ENCODE assay signal across 3 cellular contexts in the genomic region with DNA sequence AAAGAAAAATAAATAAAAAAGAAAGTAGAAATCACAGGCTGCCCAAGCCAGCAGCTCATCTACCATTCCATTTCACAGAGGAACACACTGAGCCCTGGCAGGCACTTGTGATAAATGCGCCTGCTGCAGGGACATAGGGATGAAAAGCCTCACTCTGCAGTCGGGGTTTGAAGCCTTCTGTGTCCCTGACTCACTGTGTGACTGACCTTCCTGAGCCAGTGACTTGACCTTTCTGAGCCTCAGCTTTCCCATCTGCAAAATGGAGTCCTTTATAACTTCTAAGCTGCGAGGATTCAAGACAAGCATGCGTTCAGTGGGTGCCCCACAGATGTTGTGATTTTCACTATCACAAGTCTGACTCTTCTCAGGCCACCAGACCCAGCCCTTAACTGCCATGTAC.
A peak's percentile ranks its signal among the peaks of the same experiment; 100 is the strongest.
TF ChIP-seq lines count a peak whose summit lies in the region.

No MANE protein-coding gene starts in this region.

TF ChIP-seq in SK-N-SH, 30 proteins besides CTCF, POLR2A, EP300 and RAD21:
- TF ChIP-seq POLR2AphosphoS5 (IDR thresholded peaks at IDR 0.05; ENCODE audit: low read depth, low read length): peak; percentile 21; the same call in 1 of the 2 replicates
- no peak for TF ChIP-seq TAF1 (IDR thresholded peaks at IDR 0.05; ENCODE audit: borderline replicate concordance, low read depth, low read length)
- no peak for TF ChIP-seq TEAD4 (IDR thresholded peaks at IDR 0.05; ENCODE audit: borderline replicate concordance, insufficient read depth)
- TF ChIP-seq, protein P1, sequence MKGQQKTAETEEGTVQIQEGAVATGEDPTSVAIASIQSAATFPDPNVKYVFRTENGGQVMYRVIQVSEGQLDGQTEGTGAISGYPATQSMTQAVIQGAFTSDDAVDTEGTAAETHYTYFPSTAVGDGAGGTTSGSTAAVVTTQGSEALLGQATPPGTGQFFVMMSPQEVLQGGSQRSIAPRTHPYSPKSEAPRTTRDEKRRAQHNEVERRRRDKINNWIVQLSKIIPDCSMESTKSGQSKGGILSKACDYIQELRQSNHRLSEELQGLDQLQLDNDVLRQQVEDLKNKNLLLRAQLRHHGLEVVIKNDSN (IDR thresholded peaks at IDR 0.05; ENCODE audit: borderline replicate concordance, low read depth): no peak
- no peak for TF ChIP-seq ZBTB33 (IDR thresholded peaks at IDR 0.05; ENCODE audit: borderline replicate concordance, low read depth)
- no peak for TF ChIP-seq RFX5 (IDR thresholded peaks at IDR 0.05; ENCODE audit: low read length)
- TF ChIP-seq NRF1 (IDR thresholded peaks at IDR 0.05; ENCODE audit: low read depth, low read length): no peak
- TF ChIP-seq NFIC (IDR thresholded peaks at IDR 0.05; ENCODE audit: borderline replicate concordance): no peak

TF ChIP-seq in SK-N-SH treated with all-trans-retinoic acid at 6 μM for 48 hours, 23 proteins besides CTCF, POLR2A, EP300 and RAD21:
- TF ChIP-seq POU6F1 (CRISPR knock-in tag; IDR thresholded peaks at IDR 0.05; ENCODE audit: borderline replicate concordance, low read depth) (no peak), BACH2 (CRISPR knock-in tag; IDR thresholded peaks at IDR 0.05; ENCODE audit: borderline replicate concordance) (no peak), SNAI2 (CRISPR knock-in tag; IDR thresholded peaks at IDR 0.05) (no peak), ZFP30 (CRISPR knock-in tag; IDR thresholded peaks at IDR 0.05) (no peak), ZNF8 (CRISPR knock-in tag; IDR thresholded peaks at IDR 0.05) (no peak), TOX (CRISPR knock-in tag; IDR thresholded peaks at IDR 0.05; ENCODE audit: borderline replicate concordance) (no peak), ISL1 (CRISPR knock-in tag; IDR thresholded peaks at IDR 0.05) (no peak), CSDC2 (CRISPR knock-in tag; IDR thresholded peaks at IDR 0.05) (no peak), ESRRG (CRISPR knock-in tag; IDR thresholded peaks at IDR 0.05) (no peak), CSRNP3 (CRISPR knock-in tag; IDR thresholded peaks at IDR 0.05) (no peak), PPARA (CRISPR knock-in tag; IDR thresholded peaks at IDR 0.05; ENCODE audit: borderline replicate concordance) (no peak)
- TF ChIP-seq, protein P2, sequence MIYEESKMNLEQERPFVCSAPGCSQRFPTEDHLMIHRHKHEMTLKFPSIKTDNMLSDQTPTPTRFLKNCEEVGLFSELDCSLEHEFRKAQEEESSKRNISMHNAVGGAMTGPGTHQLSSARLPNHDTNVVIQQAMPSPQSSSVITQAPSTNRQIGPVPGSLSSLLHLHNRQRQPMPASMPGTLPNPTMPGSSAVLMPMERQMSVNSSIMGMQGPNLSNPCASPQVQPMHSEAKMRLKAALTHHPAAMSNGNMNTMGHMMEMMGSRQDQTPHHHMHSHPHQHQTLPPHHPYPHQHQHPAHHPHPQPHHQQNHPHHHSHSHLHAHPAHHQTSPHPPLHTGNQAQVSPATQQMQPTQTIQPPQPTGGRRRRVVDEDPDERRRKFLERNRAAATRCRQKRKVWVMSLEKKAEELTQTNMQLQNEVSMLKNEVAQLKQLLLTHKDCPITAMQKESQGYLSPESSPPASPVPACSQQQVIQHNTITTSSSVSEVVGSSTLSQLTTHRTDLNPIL (CRISPR knock-in tag; IDR thresholded peaks at IDR 0.05; ENCODE audit: low read depth): no peak

TF ChIP-seq in H1, 55 proteins besides CTCF, POLR2A, EP300 and RAD21:
- no peak for TF ChIP-seq RBBP5 (IDR thresholded peaks at IDR 0.05; ENCODE audit: borderline replicate concordance, low read depth, low read length)
- no peak for TF ChIP-seq ZNF274 (IDR thresholded peaks at IDR 0.05; ENCODE audit: borderline replicate concordance, extremely low read depth, low read length)
- no peak for TF ChIP-seq TAF1 (IDR thresholded peaks at IDR 0.05; ENCODE audit: low read depth, low read length)
- TF ChIP-seq POU5F1 (IDR thresholded peaks at IDR 0.05; ENCODE audit: low read depth, low read length): no peak
- TF ChIP-seq CHD1 (IDR thresholded peaks at IDR 0.05; ENCODE audit: low read depth, low read length): no peak
- no peak for TF ChIP-seq CEBPB (IDR thresholded peaks at IDR 0.05; ENCODE audit: low read depth, low read length)
- TF ChIP-seq ATF3 (IDR thresholded peaks at IDR 0.05; ENCODE audit: insufficient read depth, low read depth, low read length): no peak
- TF ChIP-seq KDM1A (IDR thresholded peaks at IDR 0.05; ENCODE audit: borderline replicate concordance, low read length): peak; percentile 33; the same call in 1 of the 2 replicates
- TF ChIP-seq SAP30 (IDR thresholded peaks at IDR 0.05; ENCODE audit: insufficient read depth, insufficient replicate concordance, low read length): no peak
TF ChIP-seq in H1: peak in this region for 1.
